Comparison of ENCODE assay signal across 8 cellular contexts in genomic region chrX:129842510-129843208, GRCh38. TPM values are rescaled to one million over a fixed set of nuclear protein-coding genes. Genes with fewer than 3 reads are reported as not detected.
DNase-seq lines count a peak whose midpoint lies in the region; ATAC-seq and TF ChIP-seq lines count a peak whose summit lies in the region.

No MANE protein-coding gene starts in this region.

- peak overlapping the region; percentile 83 for H3K4me2 ChIP-seq in SU-DHL-6 (ENCODE audit: low read depth, low read length, poor library complexity, severe bottlenecking)

- peak overlapping the region; percentile 85 for H3K4me3 Mint-ChIP-seq in T-helper 1 cell treated with Interleukin-12 subunit alpha and Interleukin-12 subunit beta and Interleukin-4 antibody, amounts not matched to agents 30 μg/mL and 1 μg/mL, for 36 hours
- H3K4me3 Mint-ChIP-seq in natural killer cell treated with Interleukin-12 subunit alpha and Interleukin-12 subunit beta and Interleukin-15 and Interleukin-18, amount 100 ng/mL, for 72 hours: peak overlapping the region; percentile 78

- ATAC-seq in natural killer cell treated with Interleukin-12 subunit alpha and Interleukin-12 subunit beta and Interleukin-15 and Interleukin-18, amount 100 ng/mL, for 72 hours: no peak
- no peak for ATAC-seq in HG03342 (IDR thresholded peaks at IDR 0.05; ENCODE audit: unreplicated experiment)
- no peak for ATAC-seq in GM21360 (IDR thresholded peaks at IDR 0.05; ENCODE audit: unreplicated experiment)

- H3K36me3 Mint-ChIP-seq in T-helper 1 cell treated with Interleukin-12 subunit alpha and Interleukin-12 subunit beta and Interleukin-4 antibody, amounts not matched to agents 30 μg/mL and 1 μg/mL, for 36 hours (ENCODE audit: low read depth): no peaks in the 10 kb centered on the region
- no peaks in the 10 kb centered on the region for H3K36me3 Mint-ChIP-seq in natural killer cell treated with Interleukin-12 subunit alpha and Interleukin-12 subunit beta and Interleukin-15 and Interleukin-18, amount 100 ng/mL, for 72 hours

- H3K27me3 Mint-ChIP-seq in T-helper 1 cell treated with Interleukin-12 subunit alpha and Interleukin-12 subunit beta and Interleukin-4 antibody, amounts not matched to agents 30 μg/mL and 1 μg/mL, for 36 hours (ENCODE audit: low read depth): no peaks in the 10 kb centered on the region
- H3K27me3 Mint-ChIP-seq in natural killer cell treated with Interleukin-12 subunit alpha and Interleukin-12 subunit beta and Interleukin-15 and Interleukin-18, amount 100 ng/mL, for 72 hours: peaks cover 0 to 16% of the 10 kb centered on the region in 2 donors

- peak overlapping the region; percentile 73 for H3K9ac ChIP-seq in SU-DHL-6 (ENCODE audit: low read length)

- peaks cover 12% of the 10 kb centered on the region for H3K4me1 Mint-ChIP-seq in T-helper 1 cell treated with Interleukin-12 subunit alpha and Interleukin-12 subunit beta and Interleukin-4 antibody, amounts not matched to agents 30 μg/mL and 1 μg/mL, for 36 hours (ENCODE audit: low read depth)
- H3K4me1 Mint-ChIP-seq in natural killer cell treated with Interleukin-12 subunit alpha and Interleukin-12 subunit beta and Interleukin-15 and Interleukin-18, amount 100 ng/mL, for 72 hours (ENCODE audit: low read depth in 2 of 2): peaks cover 7 to 12% of the 10 kb centered on the region in 2 donors

- TF ChIP-seq CTCF in SU-DHL-6 (IDR thresholded peaks at IDR 0.05; ENCODE audit: insufficient read depth, low read length, poor library complexity, severe bottlenecking) (no peak), esophagus muscularis mucosa (IDR thresholded peaks at IDR 0.05) (no peak)

- peak overlapping the region; percentile 79 for H2AFZ ChIP-seq in SU-DHL-6 (ENCODE audit: low read depth, low read length, severe bottlenecking)

- no peaks in the 10 kb centered on the region for H3K36me3 ChIP-seq in SU-DHL-6 (ENCODE audit: low read length)
- H3K36me3 ChIP-seq in esophagus muscularis mucosa: peaks cover 0 to 18% (median 5%) of the 10 kb centered on the region in 4 donors

- H3K9me3 ChIP-seq in SU-DHL-6 (ENCODE audit: insufficient read depth, low read length) (no peaks in the 10 kb centered on the region), esophagus muscularis mucosa (no peaks in the 10 kb centered on the region)

- peaks cover 0 to 15% (median 11%) of the 10 kb centered on the region in 4 donors for H3K4me1 ChIP-seq in esophagus muscularis mucosa

- intact Hi-C loops in esophagus muscularis mucosa (cut with DNase I): loop anchor here (10.0 kb wide), 1 partner anchor 222 kb away; no protein-coding TSS in a partner anchor
- intact Hi-C loops in posterior vena cava (cut with DNase I): no loop called here

- H4K20me1 ChIP-seq in SU-DHL-6 (ENCODE audit: low read depth, low read length): no peaks in the 10 kb centered on the region

- no peaks in the 10 kb centered on the region for H3K9me2 ChIP-seq in SU-DHL-6 (replicated peaks; ENCODE audit: insufficient read depth, low read length)

- H3K27ac Mint-ChIP-seq in T-helper 1 cell treated with Interleukin-12 subunit alpha and Interleukin-12 subunit beta and Interleukin-4 antibody, amounts not matched to agents 30 μg/mL and 1 μg/mL, for 36 hours: peak overlapping the region; percentile 80
- no peak overlapping the region for H3K27ac Mint-ChIP-seq in natural killer cell treated with Interleukin-12 subunit alpha and Interleukin-12 subunit beta and Interleukin-15 and Interleukin-18, amount 100 ng/mL, for 72 hours

- no peak overlapping the region for H3K27ac ChIP-seq in SU-DHL-6 (ENCODE audit: low read depth, low read length)
- peak overlapping the region; percentile 73 to 86 (median 79) for H3K27ac ChIP-seq in esophagus muscularis mucosa (replicated peaks in 1 of 4)

- H3K4me3 ChIP-seq in SU-DHL-6 (ENCODE audit: insufficient read depth, low read length, poor library complexity, severe bottlenecking): peak overlapping the region; percentile 59
- peak overlapping the region; percentile 68 to 81 (median 72) for H3K4me3 ChIP-seq in esophagus muscularis mucosa

- H3K9me3 Mint-ChIP-seq in T-helper 1 cell treated with Interleukin-12 subunit alpha and Interleukin-12 subunit beta and Interleukin-4 antibody, amounts not matched to agents 30 μg/mL and 1 μg/mL, for 36 hours: no peaks in the 10 kb centered on the region
- H3K9me3 Mint-ChIP-seq in natural killer cell treated with Interleukin-12 subunit alpha and Interleukin-12 subunit beta and Interleukin-15 and Interleukin-18, amount 100 ng/mL, for 72 hours: no peaks in the 10 kb centered on the region

- TF ChIP-seq EP300 in esophagus muscularis mucosa (IDR thresholded peaks at IDR 0.05): no peak

- no peak for DNase-seq in T-helper 1 cell
- DNase-seq in esophagus muscularis mucosa (ENCODE audit: extremely low spot score): no peak
- no peak for DNase-seq in natural killer cell treated with Interleukin-12 subunit alpha and Interleukin-12 subunit beta and Interleukin-15 and Interleukin-18, amount 100 ng/mL, for 72 hours (ENCODE audit: low spot score)
- no peak for DNase-seq in posterior vena cava (ENCODE audit: low spot score)

- no peaks in the 10 kb centered on the region; the same call in 1 of the 2 replicates for H3F3A ChIP-seq in SU-DHL-6 (ENCODE audit: insufficient read depth)

- H3K79me2 ChIP-seq in SU-DHL-6 (ENCODE audit: insufficient read depth, low read length): no peaks in the 10 kb centered on the region; the same call in 1 of the 2 replicates

- WGBS in esophagus muscularis mucosa: 47% methylated on average over 17 of the region's 17 CpGs

- no peak for TF ChIP-seq POLR2A in esophagus muscularis mucosa (IDR thresholded peaks at IDR 0.05; ENCODE audit: low read depth)

- no peaks in the 10 kb centered on the region for H3K27me3 ChIP-seq in SU-DHL-6 (ENCODE audit: low read length)
- no peaks in the 10 kb centered on the region for H3K27me3 ChIP-seq in esophagus muscularis mucosa

RNA-seq across cellular contexts. Expression of gene ZDHHC9, which starts 1.0 kb away (rescaled TPM):
- total RNA-seq in esophagus muscularis mucosa: 10 to 100 TPM in 3 of 4 donors, 1 to 10 TPM in 1; 4.2 to 19.7 (median 13.1) TPM
- total RNA-seq in natural killer cell treated with Interleukin-12 subunit alpha and Interleukin-12 subunit beta and Interleukin-15 and Interleukin-18, amount 100 ng/mL, for 72 hours: 10 to 100 TPM; 10.3 to 11.1 TPM
- total RNA-seq in posterior vena cava: 10 to 100 TPM; 23.0 to 23.7 TPM
